ENCODE assay signal across 11 cellular contexts in genomic region chr17:82317394-82318168, GRCh38. TPM values are rescaled to one million over a fixed set of nuclear protein-coding genes. Genes with fewer than 3 reads are reported as not detected.
DNase-seq lines count a peak whose midpoint lies in the region; ATAC-seq and TF ChIP-seq lines count a peak whose summit lies in the region.
"Had no signal": no experiment of that assay in that cellular context is flagged by ENCODE, and none has a peak within 500 bp of the region (broad histone marks: within the 10 kb centered on the region; RNA-seq: fewer than 3 reads in every experiment).

CD7 (minus strand) TSS chr17:82317608; CDS start chr17:82317495, 113 bp downstream.

- peaks cover 0 to 36% of the 10 kb centered on the region in 2 donors for H3K4me1 ChIP-seq in left lung

- no peaks in the 10 kb centered on the region for H3K27me3 Mint-ChIP-seq in activated CD4-positive, alpha-beta T cell treated with anti-CD3 and anti-CD28 coated beads, Interleukin-2, amount 10 ng/mL, durations not matched to agents 7 days and 5 days
- no peaks in the 10 kb centered on the region for H3K27me3 Mint-ChIP-seq in activated naive CD4-positive, alpha-beta T cell treated with anti-CD3 and anti-CD28 coated beads, Interleukin-2, amount 50 U/mL, for 24 hours

- H3K4me3 ChIP-seq in skin epidermis, result peak within 1 kb of the TSS; percentile 15 to 33 (median 20)
- H3K4me3 ChIP-seq in left lung, result peak within 1 kb of the TSS in 1 of 2 donors; percentile 27
- H3K4me3 ChIP-seq: GM23248, neural progenitor cell had no signal

- H3K4me3 Mint-ChIP-seq in activated CD4-positive, alpha-beta T cell treated with anti-CD3 and anti-CD28 coated beads, Interleukin-2, amount 10 ng/mL, durations not matched to agents 7 days and 5 days, result no peak within 1 kb of the TSS
- H3K4me3 Mint-ChIP-seq in activated naive CD4-positive, alpha-beta T cell treated with anti-CD3 and anti-CD28 coated beads, Interleukin-2, amount 50 U/mL, for 24 hours, result no peak within 1 kb of the TSS
- H3K4me3 Mint-ChIP-seq: neural progenitor cell had no signal

- peak within 1 kb of the TSS; percentile 87 for H3K27ac Mint-ChIP-seq in activated CD4-positive, alpha-beta T cell treated with anti-CD3 and anti-CD28 coated beads, Interleukin-2, amount 10 ng/mL, durations not matched to agents 7 days and 5 days
- peak within 1 kb of the TSS; percentile 90 for H3K27ac Mint-ChIP-seq in activated naive CD4-positive, alpha-beta T cell treated with anti-CD3 and anti-CD28 coated beads, Interleukin-2, amount 50 U/mL, for 24 hours
- H3K27ac Mint-ChIP-seq: neural progenitor cell had no signal

- H3K27me3 ChIP-seq in left lung, result peaks cover 22 to 69% of the 10 kb centered on the region in 2 donors

- H3K36me3 ChIP-seq in left lung, result peaks cover 0 to 8% of the 10 kb centered on the region in 2 donors
- H3K36me3 ChIP-seq: neural progenitor cell had no signal

- peak; percentile 62 for DNase-seq in CMK (ENCODE audit: low read depth)
- peak; percentile 77 for DNase-seq in activated CD4-positive, alpha-beta T cell treated with anti-CD3 and anti-CD28 coated beads, Interleukin-2, amount 10 ng/mL, durations not matched to agents 7 days and 5 days
- no peak for DNase-seq in left lung
- DNase-seq in NCI-H446 (lab: John Stamatoyannopoulos, UW), result no peak
- DNase-seq in AG08395 (ENCODE audit: low spot score), result no peak
- no peak for DNase-seq in HPDE6-E6E7 (ENCODE audit: extremely low spot score)
- DNase-seq: GM23248 had no signal

- no peaks in the 10 kb centered on the region for H3K9me3 ChIP-seq in left lung

- intact Hi-C loops in left lung (cut with DNase I), result no loop called here

- ATAC-seq in left lung, result no peak
- ATAC-seq: SK-N-SH treated with all-trans-retinoic acid at 6 μM for 48 hours had no signal

- TF ChIP-seq CTCF in left lung (IDR thresholded peaks at IDR 0.05), result no peak

- peaks cover 19% of the 10 kb centered on the region for H3K36me3 Mint-ChIP-seq in activated CD4-positive, alpha-beta T cell treated with anti-CD3 and anti-CD28 coated beads, Interleukin-2, amount 10 ng/mL, durations not matched to agents 7 days and 5 days (ENCODE audit: low read depth)
- H3K36me3 Mint-ChIP-seq in activated naive CD4-positive, alpha-beta T cell treated with anti-CD3 and anti-CD28 coated beads, Interleukin-2, amount 50 U/mL, for 24 hours, result peaks cover 5% of the 10 kb centered on the region
- H3K36me3 Mint-ChIP-seq: neural progenitor cell had no signal

- H3K27ac ChIP-seq in skin epidermis (peak within 1 kb of the TSS in 14 of 21 experiments; percentile 2 to 84 (median 37)), left lung (no peak within 1 kb of the TSS)
- H3K27ac ChIP-seq: GM23248, neural progenitor cell had no signal

- POLR2A ChIA-PET in activated CD4-positive, alpha-beta T cell treated with anti-CD3 and anti-CD28 coated beads, Interleukin-2, amount 10 ng/mL, durations not matched to agents 7 days and 5 days (lab: Charles Lee), result interaction anchor here (0.6 to 1.0 kb wide), 3 partner anchors 15 to 100 kb away, joined by 3 read pairs; no protein-coding TSS in a partner anchor

- no peaks in the 10 kb centered on the region for H3K9me3 Mint-ChIP-seq in activated CD4-positive, alpha-beta T cell treated with anti-CD3 and anti-CD28 coated beads, Interleukin-2, amount 10 ng/mL, durations not matched to agents 7 days and 5 days
- H3K9me3 Mint-ChIP-seq in activated naive CD4-positive, alpha-beta T cell treated with anti-CD3 and anti-CD28 coated beads, Interleukin-2, amount 50 U/mL, for 24 hours, result no peaks in the 10 kb centered on the region
- H3K9me3 Mint-ChIP-seq: neural progenitor cell had no signal

- peaks cover 28% of the 10 kb centered on the region for H3K4me1 Mint-ChIP-seq in activated CD4-positive, alpha-beta T cell treated with anti-CD3 and anti-CD28 coated beads, Interleukin-2, amount 10 ng/mL, durations not matched to agents 7 days and 5 days
- peaks cover 27% of the 10 kb centered on the region for H3K4me1 Mint-ChIP-seq in activated naive CD4-positive, alpha-beta T cell treated with anti-CD3 and anti-CD28 coated beads, Interleukin-2, amount 50 U/mL, for 24 hours

- CTCF ChIA-PET in activated CD4-positive, alpha-beta T cell treated with anti-CD3 and anti-CD28 coated beads, Interleukin-2, amount 10 ng/mL, durations not matched to agents 7 days and 5 days (lab: Charles Lee), result interaction anchor here (0.7 to 2.6 kb wide), 6 partner anchors 8 to 287 kb away, joined by 3 to 31 read pairs (median 4); no protein-coding TSS in a partner anchor

RNA-seq across cellular contexts. Expression of gene CD7, which starts in this region (rescaled TPM):
- total RNA-seq in activated CD4-positive, alpha-beta T cell treated with anti-CD3 and anti-CD28 coated beads, Interleukin-2, amount 10 ng/mL, durations not matched to agents 7 days and 5 days, result 100 to 1,000 TPM; 285 to 292 TPM
- 1 to 10 TPM; 3.7 to 6.6 TPM for total RNA-seq in left lung

Comparison
In these comparisons a context has a peak if more than half of its experiments do, and no peak if none do; other contexts are left out.
1. RNA of gene CD7 (total RNA-seq): 285 to 292 TPM in activated CD4-positive, alpha-beta T cell treated with anti-CD3 and anti-CD28 coated beads, Interleukin-2, amount 10 ng/mL, durations not matched to agents 7 days and 5 days; 3.7 to 6.6 TPM in left lung; every median in the first group is over 10 times any median in the second.
2. DNase-seq: peak in CMK (single experiment) and activated CD4-positive, alpha-beta T cell treated with anti-CD3 and anti-CD28 coated beads, Interleukin-2, amount 10 ng/mL, durations not matched to agents 7 days and 5 days (single experiment); none in left lung (0 of 2), NCI-H446 (0 of 2), AG08395 (single experiment) and HPDE6-E6E7 (single experiment).
3. H3K27ac ChIP-seq: peak in skin epidermis (14 of 21); none in left lung (0 of 2).